In genomic region chr14:93715279-93715927, GRCh38 we compare ENCODE assay signal across 2 cellular contexts.
A peak's percentile ranks its signal among the peaks of the same experiment; 100 is the strongest.
TF ChIP-seq lines count a peak whose summit lies in the region.

No MANE protein-coding gene starts in this region.

TF ChIP-seq in HepG2, 621 proteins besides CTCF, POLR2A, EP300 and RAD21:
- TF ChIP-seq ZNF687 (CRISPR knock-in tag; IDR thresholded peaks at IDR 0.05) = 0 out of 2 replicates have a peak, but pooled peaks have one; percentile 15
- TF ChIP-seq SMARCE1 (IDR thresholded peaks at IDR 0.05; ENCODE audit: borderline replicate concordance) = no peak

TF ChIP-seq in H1, 55 proteins besides CTCF, POLR2A, EP300 and RAD21:
- TF ChIP-seq RBBP5 (IDR thresholded peaks at IDR 0.05; ENCODE audit: borderline replicate concordance, low read depth, low read length) (no peak), PHF8 (conservative IDR thresholded peaks at IDR 0.05; ENCODE audit: low read depth, low read length) (no peak), GTF2F1 (IDR thresholded peaks at IDR 0.05; ENCODE audit: borderline replicate concordance, low read depth, low read length) (no peak), SAP30 (IDR thresholded peaks at IDR 0.05; ENCODE audit: insufficient read depth, insufficient replicate concordance, low read length) (no peak)
